ENCODE assay signal across 1 cellular context in the genomic region with DNA sequence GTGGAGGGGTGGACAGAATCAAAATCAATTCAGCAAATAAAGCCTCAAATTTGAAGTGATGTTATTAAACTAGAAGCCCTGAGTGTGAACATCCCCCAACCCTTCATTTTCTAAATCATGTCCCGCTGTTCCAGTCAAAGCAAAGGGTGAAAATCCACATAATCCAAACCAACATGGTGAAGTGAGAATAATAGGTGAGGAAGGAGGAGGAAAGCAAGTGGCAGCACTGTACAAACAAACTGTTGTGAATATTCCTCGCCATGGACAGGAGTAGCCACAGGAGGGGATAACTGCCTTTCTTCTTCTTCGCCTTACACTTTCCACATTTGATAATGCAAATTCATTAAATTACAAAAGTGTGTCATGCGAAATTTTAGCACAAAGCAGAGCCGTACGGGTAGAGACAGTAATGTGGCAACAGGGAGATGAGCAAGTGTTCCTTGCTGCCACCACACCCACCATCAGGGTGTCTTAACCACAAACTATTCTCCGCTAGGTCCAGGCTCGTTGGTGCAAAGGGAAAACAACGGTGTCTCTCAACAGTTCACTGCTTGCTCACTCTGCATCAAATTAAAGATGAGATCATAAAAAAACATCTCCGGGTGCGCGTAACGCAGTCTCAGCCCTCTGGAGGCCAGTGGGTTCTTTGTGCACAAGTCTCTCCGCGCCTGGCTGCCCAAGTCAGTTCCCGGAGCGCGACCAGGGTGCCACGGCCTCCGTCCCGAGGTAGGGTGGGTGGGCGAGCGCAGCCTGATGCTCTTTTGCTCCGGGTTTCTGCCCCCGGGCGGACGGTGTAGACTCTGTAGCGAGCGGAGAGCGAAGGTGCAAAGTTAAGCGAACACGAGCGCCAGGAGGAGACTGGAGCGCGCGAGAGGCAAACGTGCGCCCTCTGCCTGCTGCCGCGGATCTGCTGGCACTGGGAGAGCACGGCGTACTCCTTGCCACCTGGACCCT.
TF ChIP-seq lines count a peak whose summit lies in the region.

No MANE protein-coding gene starts in this region.

TF ChIP-seq in H1, 55 proteins besides CTCF, POLR2A, EP300 and RAD21 (continued from another document):
- peak; percentile 80 for TF ChIP-seq KDM4A (IDR thresholded peaks at IDR 0.05; ENCODE audit: low read depth, low read length, severe bottlenecking)
- no peak for TF ChIP-seq HDAC6 (IDR thresholded peaks at IDR 0.05; ENCODE audit: low read depth, low read length)
- TF ChIP-seq POLR2AphosphoS5 (IDR thresholded peaks at IDR 0.05; ENCODE audit: low read depth, low read length) = no peak
- no peak for TF ChIP-seq GTF2F1 (IDR thresholded peaks at IDR 0.05; ENCODE audit: borderline replicate concordance, low read depth, low read length)
- TF ChIP-seq TBP (IDR thresholded peaks at IDR 0.05; ENCODE audit: low read depth, low read length) = peak; percentile 75
- peak; percentile 68; the same call in 1 of the 2 replicates for TF ChIP-seq RBBP5 (IDR thresholded peaks at IDR 0.05; ENCODE audit: borderline replicate concordance, low read depth, low read length)
- 0 out of 2 replicates have a peak, but pooled peaks have one; percentile 3 for TF ChIP-seq TCF12 (IDR thresholded peaks at IDR 0.05; ENCODE audit: low read depth, low read length)
- TF ChIP-seq KDM5A (IDR thresholded peaks at IDR 0.05; ENCODE audit: low read length) = no peak
- TF ChIP-seq JUND (IDR thresholded peaks at IDR 0.05; ENCODE audit: low read length) = 0 out of 2 replicates have a peak, but pooled peaks have one; percentile 51
- no peak for TF ChIP-seq SP1 (IDR thresholded peaks at IDR 0.05; ENCODE audit: low read depth, low read length)
- TF ChIP-seq E2F6 (IDR thresholded peaks at IDR 0.05) = peak; percentile 65
- 0 out of 2 replicates have a peak, but pooled peaks have one; percentile 38 for TF ChIP-seq TAF1 (IDR thresholded peaks at IDR 0.05; ENCODE audit: low read depth, low read length)
- no peak for TF ChIP-seq GABPA (IDR thresholded peaks at IDR 0.05; ENCODE audit: borderline replicate concordance, insufficient read depth, low read length)
- TF ChIP-seq HDAC2 (IDR thresholded peaks at IDR 0.05; ENCODE audit: borderline replicate concordance in 1 of 2, low read depth in 2 of 2, low read length in 2 of 2) = 0 out of 4 replicates have a peak, but pooled peaks of 1 of the 2 experiments have one; percentile 9
- no peak for TF ChIP-seq POU5F1 (IDR thresholded peaks at IDR 0.05; ENCODE audit: low read depth, low read length)
- 0 out of 2 replicates have a peak, but pooled peaks have one; percentile 25 for TF ChIP-seq CREB1 (IDR thresholded peaks at IDR 0.05)
- no peak for TF ChIP-seq EZH2 (IDR thresholded peaks at IDR 0.05; ENCODE audit: low read depth, low read length, severe bottlenecking)
- TF ChIP-seq SIN3A (conservative IDR thresholded peaks at IDR 0.05 in 1 of 2, IDR thresholded peaks at IDR 0.05 in 1 of 2; ENCODE audit: low read depth in 1 of 2, low read length in 2 of 2) = 0 out of 4 replicates have a peak, but pooled peaks of 1 of the 2 experiments have one; percentile 33
- no peak for TF ChIP-seq USF2 (IDR thresholded peaks at IDR 0.05; ENCODE audit: low read length)
